In genomic region chr2:38430603-38431002, GRCh38 we compare ENCODE assay signal across 1 cellular context.
TF ChIP-seq lines count a peak whose summit lies in the region.

No MANE protein-coding gene starts in this region.

TF ChIP-seq in IMR-90, 13 proteins besides CTCF, POLR2A, EP300 and RAD21 (continued from another document):
- TF ChIP-seq USF2 (IDR thresholded peaks at IDR 0.05; ENCODE audit: low read depth, low read length) = no peak
- no peak for TF ChIP-seq NFE2L2 (IDR thresholded peaks at IDR 0.05; ENCODE audit: low read depth, low read length)
- no peak for TF ChIP-seq MXI1 (IDR thresholded peaks at IDR 0.05; ENCODE audit: borderline replicate concordance, low read depth, low read length)
- TF ChIP-seq FOS (IDR thresholded peaks at IDR 0.05; ENCODE audit: low read depth, low read length) = no peak
- TF ChIP-seq CEBPB (IDR thresholded peaks at IDR 0.05; ENCODE audit: low read depth, low read length) = no peak
- TF ChIP-seq RCOR1 (IDR thresholded peaks at IDR 0.05; ENCODE audit: insufficient replicate concordance, low read length) = no peak
